In genomic region chr1:143936461-143937115, GRCh38 we compare ENCODE assay signal across 8 cellular contexts. TPM values are rescaled to one million over a fixed set of nuclear protein-coding genes. Genes with fewer than 3 reads are reported as not detected.
DNase-seq lines count a peak whose midpoint lies in the region; ATAC-seq and TF ChIP-seq lines count a peak whose summit lies in the region.
"Not testable (repeated sequence)": the region's sequence is repeated elsewhere in the genome, so short reads cannot be mapped to it uniquely, and the experiment has no call there.

No MANE protein-coding gene starts in this region.

- not testable (repeated sequence) for DNase-seq in GM12864 (ENCODE audit: low read depth); SK-N-SH
- peak; percentile 67 for DNase-seq in NAMALWA (ENCODE audit: low spot score)
- DNase-seq in activated T-cell treated with anti-CD3 and anti-CD28 coated beads for 1 hour (ENCODE audit: low read depth) = peak; percentile 24
- peak; percentile 47 for DNase-seq in dedifferentiated amniotic fluid mesenchymal stem cell (ENCODE audit: extremely low spot score)
- DNase-seq in kidney glomerular epithelial cell (lab: John Stamatoyannopoulos, UW) = peak; percentile 63
- peak; percentile 58 for DNase-seq in sciatic nerve (ENCODE audit: low spot score)
- peak in 1 of 2 donors; percentile 33 for DNase-seq in aorta

- not testable (repeated sequence) for H3F3A ChIP-seq in SK-N-SH (replicated peaks; ENCODE audit: insufficient read depth)

- not testable (repeated sequence) for H3K4me3 ChIP-seq in GM12864 (ENCODE audit: low read depth, low read length); SK-N-SH (ENCODE audit: low read depth in 2 of 2, low read length in 1 of 2); aorta (ENCODE audit: low read length in 2 of 2)

- not testable (repeated sequence) for H3K9me2 ChIP-seq in SK-N-SH

- not testable (repeated sequence) for H3K27me3 ChIP-seq in SK-N-SH (ENCODE audit: insufficient read depth); aorta (ENCODE audit: control insufficient read depth in 1 of 2, insufficient read depth in 2 of 2, low read length in 1 of 2)

- POLR2A ChIA-PET in SK-N-SH (lab: Yijun Ruan, JAX) = not testable (repeated sequence)

- H3K79me2 ChIP-seq in SK-N-SH (ENCODE audit: insufficient read depth) = not testable (repeated sequence)

- not testable (repeated sequence) for H3K9me3 ChIP-seq in SK-N-SH; aorta (ENCODE audit: control insufficient read depth, low read length)

- intact Hi-C loops in sciatic nerve (cut with DNase I); aorta (cut with DNase I): not testable (repeated sequence)

- CTCF ChIA-PET in SK-N-SH (lab: Yijun Ruan, JAX) = not testable (repeated sequence)

- H3K4me1 ChIP-seq in SK-N-SH (ENCODE audit: control insufficient read depth in 1 of 2, insufficient read depth in 2 of 2, low read depth in 1 of 2, low read length in 1 of 2); aorta (ENCODE audit: control insufficient read depth in 1 of 2, insufficient read depth in 2 of 2, low read length in 2 of 2): not testable (repeated sequence)

- not testable (repeated sequence) for H3K4me2 ChIP-seq in SK-N-SH

- TF ChIP-seq EP300 in SK-N-SH (IDR thresholded peaks at IDR 0.05; ENCODE audit: borderline replicate concordance in 1 of 2, low read depth in 1 of 2, low read length in 1 of 2) = not testable (repeated sequence)

- not testable (repeated sequence) for H3K9ac ChIP-seq in SK-N-SH

- not testable (repeated sequence) for H2AFZ ChIP-seq in SK-N-SH (ENCODE audit: low read depth)

- not testable (repeated sequence) for H3K27ac ChIP-seq in SK-N-SH (ENCODE audit: low read depth in 2 of 2, low read length in 1 of 2); aorta (ENCODE audit: low read depth in 1 of 2, low read length in 2 of 2)

- TF ChIP-seq CTCF in GM12864 (IDR thresholded peaks at IDR 0.05; ENCODE audit: low read depth, low read length, missing control alignments) (peak; percentile 23), SK-N-SH (IDR thresholded peaks at IDR 0.05) (peak; percentile 62)

- not testable (repeated sequence) for H3K36me3 ChIP-seq in SK-N-SH (replicated peaks in 1 of 2; ENCODE audit: control insufficient read depth in 1 of 2, insufficient read depth in 2 of 2, low read length in 1 of 2); aorta (ENCODE audit: control insufficient read depth in 1 of 2, insufficient read depth in 2 of 2, low read length in 1 of 2)

- not testable (repeated sequence) for H4K20me1 ChIP-seq in SK-N-SH (ENCODE audit: insufficient read depth)

- TF ChIP-seq RAD21 in SK-N-SH (IDR thresholded peaks at IDR 0.05; ENCODE audit: low read length) = peak; percentile 38; the same call in 1 of the 2 replicates

- ATAC-seq in sciatic nerve (peak; percentile 80), aorta (ENCODE audit: low FRiP score) (peak; percentile 85)

- 18% methylated on average over 3 of the region's 8 CpGs for WGBS in SK-N-SH (ENCODE audit: low lambda C conversion rate)
- WGBS in aorta, 2 donors = 0 to 7% methylated on average over 4 of the region's 8 CpGs

TF ChIP-seq in SK-N-SH, 30 proteins besides CTCF, POLR2A, EP300 and RAD21:
- peak; percentile 11; the same call in 1 of the 2 replicates for TF ChIP-seq SMC3 (IDR thresholded peaks at IDR 0.05; ENCODE audit: low read depth, low read length)
TF ChIP-seq in SK-N-SH: peak in this region for 1; not testable (repeated sequence) for 29.

RNA-seq across cellular contexts. Expression of gene FAM72C, which starts 35.2 kb away (rescaled TPM):
- polyA plus RNA-seq in SK-N-SH (2012; rRNA removed) (2.3 and 2.4 TPM in 2 replicates), aorta (under 1 TPM in 1 of 2 donors, not detected in 1; 0.51 TPM)
- polyA plus RNA-seq in SK-N-SH (2012; cell fraction: cytosol; rRNA removed) = 2.7 and 3.3 TPM in 2 replicates
- polyA plus RNA-seq in SK-N-SH (2012; cell fraction: nucleus; rRNA removed) = 1.8 and 2.0 TPM in 2 replicates
- total RNA-seq in sciatic nerve (not detected), aorta (not detected)
